Comparison of ENCODE assay signal across 9 cellular contexts in genomic region chr3:22960326-22960984, GRCh38.
DNase-seq lines count a peak whose midpoint lies in the region; ATAC-seq, FAIRE-seq and TF ChIP-seq lines count a peak whose summit lies in the region.
"Had no signal": no experiment of that assay in that cellular context is flagged by ENCODE, and none has a peak within 500 bp of the region (broad histone marks: within the 10 kb centered on the region; RNA-seq: fewer than 3 reads in every experiment).

No MANE protein-coding gene starts in this region.

- H3K4me1 ChIP-seq in foreskin keratinocyte = no peaks in the 10 kb centered on the region
- H3K4me1 ChIP-seq in psoas muscle = peaks cover 6% of the 10 kb centered on the region

- H3K27ac ChIP-seq in foreskin keratinocyte (no peak overlapping the region), psoas muscle (no peak overlapping the region)
- H3K27ac ChIP-seq: neutrophil had no signal

- H3K27me3 ChIP-seq in foreskin keratinocyte = peaks cover 30% of the 10 kb centered on the region
- H3K27me3 ChIP-seq in psoas muscle (ENCODE audit: insufficient read depth in 3 of 3, low read length in 2 of 3) = no peaks in the 10 kb centered on the region
- H3K27me3 ChIP-seq: neutrophil had no signal

- in situ Hi-C loops in Caki2 (cut with HindIII; ENCODE audit: low pct_unique_long_range_greater_than_20kb, low sequenced_read_pairs) = no loop called here

- peak overlapping the region; percentile 37 for H3K4me3 ChIP-seq in psoas muscle

- no peaks in the 10 kb centered on the region for H3K36me3 ChIP-seq in psoas muscle (ENCODE audit: insufficient read depth in 1 of 2, low read depth in 1 of 2)
- H3K36me3 ChIP-seq: neutrophil had no signal

- 13 to 21% (median 16%) methylated on average over 7 of the region's 7 CpGs for WGBS in psoas muscle, 3 donors

- intact Hi-C loops in psoas muscle (cut with DNase I) = loop anchor here (2.0 to 5.0 kb wide), 3 partner anchors 38 to 398 kb away; no protein-coding TSS in a partner anchor

- DNase-seq in Caki2 (ENCODE audit: low read depth) (peak; percentile 33), HTR-8/SVneo (ENCODE audit: insufficient read length, low spot score) (peak; percentile 24), foreskin keratinocyte (peak in 1 of 2 donors; percentile 21), psoas muscle (no peak), GDM1 (lab: John Stamatoyannopoulos, UW) (no peak)

- peak; percentile 52 for ATAC-seq in GM18909 (IDR thresholded peaks at IDR 0.05; ENCODE audit: poor library complexity, unreplicated experiment)
- ATAC-seq in SK-N-SH treated with all-trans-retinoic acid at 6 μM for 48 hours = peak; percentile 74
- ATAC-seq in foreskin keratinocyte = peak; percentile 46
- peak in 2 of 4 donors; percentile 59 to 78 for ATAC-seq in psoas muscle
- ATAC-seq in HG03095 (IDR thresholded peaks at IDR 0.05; ENCODE audit: unreplicated experiment) = no peak

- no peak for FAIRE-seq in HTR-8/SVneo (lab: Jason Lieb, UNC)

- TF ChIP-seq CTCF in foreskin keratinocyte (conservative IDR thresholded peaks at IDR 0.05) = peak; percentile 68
- TF ChIP-seq CTCF in psoas muscle (IDR thresholded peaks at IDR 0.05) = peak; percentile 78

- no peaks in the 10 kb centered on the region for H3K9me3 ChIP-seq in psoas muscle
- H3K9me3 ChIP-seq: neutrophil had no signal

TF ChIP-seq in SK-N-SH treated with all-trans-retinoic acid at 6 μM for 48 hours, 23 proteins besides CTCF, POLR2A, EP300 and RAD21:
- no peak for TF ChIP-seq ZFP3 (CRISPR knock-in tag; IDR thresholded peaks at IDR 0.05)
- TF ChIP-seq TCF4 (CRISPR knock-in tag; IDR thresholded peaks at IDR 0.05; ENCODE audit: borderline replicate concordance) = peak; percentile 40; the same call in 1 of the 2 replicates
- TF ChIP-seq TOX (CRISPR knock-in tag; IDR thresholded peaks at IDR 0.05; ENCODE audit: borderline replicate concordance) = no peak

Comparison
In these comparisons a context has a peak if more than half of its experiments do, and no peak if none do; other contexts are left out.
1. DNase-seq: peak in Caki2 (single experiment) and HTR-8/SVneo (single experiment); none in psoas muscle (0 of 2) and GDM1 (single experiment).